10 cellular contexts compared by ENCODE assay signal in genomic region chr16:80899804-80900592, GRCh38.
DNase-seq lines count a peak whose midpoint lies in the region; TF ChIP-seq lines count a peak whose summit lies in the region.
"Had no signal": no experiment of that assay in that cellular context is flagged by ENCODE, and none has a peak within 500 bp of the region (broad histone marks: within the 10 kb centered on the region; RNA-seq: fewer than 3 reads in every experiment).

No MANE protein-coding gene starts in this region.

- in situ Hi-C loops in astrocyte of the cerebellum (cut with HindIII; ENCODE audit: low sequenced_read_pairs): no loop called here

- H3K27me3 Mint-ChIP-seq in HFFc6 (ENCODE audit: insufficient read depth): peaks cover 11% of the 10 kb centered on the region; the same call in 1 of the 2 replicates
- peaks cover 1% of the 10 kb centered on the region for H3K27me3 Mint-ChIP-seq in activated CD4-positive, alpha-beta memory T cell treated with anti-CD3 and anti-CD28 coated beads for 36 hours

- peak; percentile 55 for DNase-seq in HFFc6
- peak; percentile 87 for DNase-seq in astrocyte of the cerebellum (ENCODE audit: low read depth)
- DNase-seq in left ventricle myocardium inferior: peak; percentile 86
- DNase-seq in smooth muscle cell of the brain vasculature (ENCODE audit: low read depth, low spot score): peak; percentile 90
- DNase-seq in activated CD4-positive, alpha-beta memory T cell treated with anti-CD3 and anti-CD28 coated beads for 36 hours: no peak
- DNase-seq in NOMO-1 (lab: John Stamatoyannopoulos, UW; ENCODE audit: unreplicated experiment in 2 of 2): no peak
- no peak for DNase-seq in effector CD8-positive, alpha-beta T cell (lab: John Stamatoyannopoulos, UW)
- no peak for DNase-seq in NCI-H510A (lab: John Stamatoyannopoulos, UW)
- DNase-seq: activated B cell treated with CpG ODN at 0.5 μM for 24 hours had no signal

- H3K27ac ChIP-seq in left ventricle myocardium inferior (replicated peaks): peak overlapping the region; percentile 74

- H3K4me3 ChIP-seq in astrocyte of the cerebellum (ENCODE audit: low read depth, low read length) (no peak overlapping the region), left ventricle myocardium inferior (peak overlapping the region; percentile 36)
- H3K4me3 ChIP-seq: GM12878 had no signal

- H3K36me3 Mint-ChIP-seq in HFFc6 (ENCODE audit: low read depth): no peaks in the 10 kb centered on the region
- no peaks in the 10 kb centered on the region for H3K36me3 Mint-ChIP-seq in activated CD4-positive, alpha-beta memory T cell treated with anti-CD3 and anti-CD28 coated beads for 36 hours

- TF ChIP-seq CTCF in HFFc6 (IDR thresholded peaks at IDR 0.05) (no peak; the same call in 1 of the 2 replicates), astrocyte of the cerebellum (IDR thresholded peaks at IDR 0.05; ENCODE audit: low read depth, low read length, missing control alignments) (no peak), left ventricle myocardium inferior (IDR thresholded peaks at IDR 0.05; ENCODE audit: borderline replicate concordance) (no peak)

- POLR2A ChIA-PET in activated CD4-positive, alpha-beta memory T cell treated with anti-CD3 and anti-CD28 coated beads for 36 hours (lab: Charles Lee): no interaction called here

- peak overlapping the region; percentile 25; the same call in 1 of the 2 replicates for H3K4me3 Mint-ChIP-seq in HFFc6
- H3K4me3 Mint-ChIP-seq in activated CD4-positive, alpha-beta memory T cell treated with anti-CD3 and anti-CD28 coated beads for 36 hours: no peak overlapping the region
- H3K4me3 Mint-ChIP-seq: activated B cell treated with CpG ODN at 0.5 μM for 24 hours had no signal

- no peaks in the 10 kb centered on the region for H3K36me3 ChIP-seq in left ventricle myocardium inferior

- no peaks in the 10 kb centered on the region for H3K9me3 ChIP-seq in left ventricle myocardium inferior (replicated peaks)

- CTCF ChIA-PET in activated CD4-positive, alpha-beta memory T cell treated with anti-CD3 and anti-CD28 coated beads for 36 hours (lab: Charles Lee): no interaction called here

- intact Hi-C loops in left ventricle myocardium inferior (cut with micrococcal nuclease): no loop called here
- intact Hi-C loops in activated CD4-positive, alpha-beta memory T cell treated with anti-CD3 and anti-CD28 coated beads for 36 hours (cut with micrococcal nuclease): no loop called here

- no peaks in the 10 kb centered on the region for H3K9me3 Mint-ChIP-seq in HFFc6
- H3K9me3 Mint-ChIP-seq in activated CD4-positive, alpha-beta memory T cell treated with anti-CD3 and anti-CD28 coated beads for 36 hours: no peaks in the 10 kb centered on the region
- H3K9me3 Mint-ChIP-seq: activated B cell treated with CpG ODN at 0.5 μM for 24 hours had no signal

- peaks cover 20% of the 10 kb centered on the region for H3K4me1 Mint-ChIP-seq in HFFc6 (ENCODE audit: low read depth)
- H3K4me1 Mint-ChIP-seq in activated CD4-positive, alpha-beta memory T cell treated with anti-CD3 and anti-CD28 coated beads for 36 hours (ENCODE audit: low read depth): no peaks in the 10 kb centered on the region
- H3K4me1 Mint-ChIP-seq: activated B cell treated with CpG ODN at 0.5 μM for 24 hours had no signal

- H3K27ac Mint-ChIP-seq in HFFc6: peak overlapping the region; percentile 45; the same call in 1 of the 2 replicates
- no peak overlapping the region for H3K27ac Mint-ChIP-seq in activated CD4-positive, alpha-beta memory T cell treated with anti-CD3 and anti-CD28 coated beads for 36 hours
- H3K27ac Mint-ChIP-seq: activated B cell treated with CpG ODN at 0.5 μM for 24 hours had no signal

- H3K27me3 ChIP-seq in left ventricle myocardium inferior (ENCODE audit: low read depth): no peaks in the 10 kb centered on the region

- H3K4me1 ChIP-seq in left ventricle myocardium inferior: peaks cover 17% of the 10 kb centered on the region

Comparison
In these comparisons a context has a peak if more than half of its experiments do, and no peak if none do; other contexts are left out.
1. DNase-seq: peak in HFFc6 (single experiment), astrocyte of the cerebellum (single experiment), left ventricle myocardium inferior (single experiment) and smooth muscle cell of the brain vasculature (single experiment); none in activated CD4-positive, alpha-beta memory T cell treated with anti-CD3 and anti-CD28 coated beads for 36 hours (single experiment), NOMO-1 (0 of 2), effector CD8-positive, alpha-beta T cell (single experiment) and NCI-H510A (single experiment).